Comparison of ENCODE assay signal across 29 cellular contexts in genomic region chr2:45307147-45307546, GRCh38.
"Had no signal": no experiment of that assay in that cellular context is flagged by ENCODE, and none has a peak within 500 bp of the region (broad histone marks: within the 10 kb centered on the region; RNA-seq: fewer than 3 reads in every experiment).

No MANE protein-coding gene starts in this region.

- H3K36me3 ChIP-seq: adrenal gland, breast epithelium, SJSA1 had no signal

- H3K27me3 Mint-ChIP-seq: activated CD4-positive, alpha-beta T cell treated with anti-CD3 and anti-CD28 coated beads, Interleukin-2, amount 10 ng/mL, durations not matched to agents 24 days and 14 days had no signal

- H3K9me3 Mint-ChIP-seq: activated CD4-positive, alpha-beta T cell treated with anti-CD3 and anti-CD28 coated beads, Interleukin-2, amount 10 ng/mL, durations not matched to agents 24 days and 14 days; activated naive CD4-positive, alpha-beta T cell treated with anti-CD3 and anti-CD28 coated beads for 36 hours; activated naive CD4-positive, alpha-beta T cell treated with anti-CD3 and anti-CD28 coated beads, Interleukin-2, amount 50 U/mL, for 72 hours; activated T-cell treated with anti-CD3 and anti-CD28 coated beads, Interleukin-2, amount 50 U/mL, for 4 hours; activated T-helper 1 cell treated with anti-CD3 and anti-CD28 coated beads, Interleukin-12 subunit alpha, Interleukin-12 subunit beta, Interleukin-2, Interleukin-4 antibody, amounts not matched to agents 30 ng/mL and 10 ng/mL and 1 ng/mL, durations not matched to agents 14 hours and 24 hours and 36 hours; T-helper 1 cell treated with Interleukin-12 subunit alpha and Interleukin-12 subunit beta and Interleukin-4 antibody, amounts not matched to agents 30 μg/mL and 1 μg/mL, for 36 hours; T-helper 2 cell treated with Interferon-gamma antibody and Interleukin-4, amounts not matched to agents 5 μg/mL and 100 μg/mL, for 36 hours had no signal

- H3K9ac ChIP-seq: SK-N-SH had no signal

- H3K4me1 ChIP-seq: adrenal gland, breast epithelium, SJSA1 had no signal

- ATAC-seq: activated CD8-positive, alpha-beta T cell treated with anti-CD3 and anti-CD28 coated beads, Interleukin-2, amount 10 ng/mL, durations not matched to agents 7 days and 5 days; activated naive CD4-positive, alpha-beta T cell treated with anti-CD3 and anti-CD28 coated beads, Interleukin-2, amount 50 U/mL, for 72 hours; activated T-cell treated with anti-CD3 and anti-CD28 coated beads, Interleukin-2, amount 50 U/mL, for 4 hours; body of pancreas; Panc1 had no signal

- H3K27ac Mint-ChIP-seq: activated CD4-positive, alpha-beta T cell treated with anti-CD3 and anti-CD28 coated beads, Interleukin-2, amount 10 ng/mL, durations not matched to agents 24 days and 14 days; activated CD8-positive, alpha-beta T cell treated with anti-CD3 and anti-CD28 coated beads, Interleukin-2, amount 10 ng/mL, durations not matched to agents 7 days and 5 days; activated naive CD4-positive, alpha-beta T cell treated with anti-CD3 and anti-CD28 coated beads for 36 hours; activated naive CD4-positive, alpha-beta T cell treated with anti-CD3 and anti-CD28 coated beads, Interleukin-2, amount 50 U/mL, for 72 hours; activated T-helper 1 cell treated with anti-CD3 and anti-CD28 coated beads, Interleukin-12 subunit alpha, Interleukin-12 subunit beta, Interleukin-2, Interleukin-4 antibody, amounts not matched to agents 30 ng/mL and 10 ng/mL and 1 ng/mL, durations not matched to agents 14 hours and 24 hours and 36 hours; T-helper 1 cell treated with Interleukin-12 subunit alpha and Interleukin-12 subunit beta and Interleukin-4 antibody, amounts not matched to agents 30 μg/mL and 1 μg/mL, for 36 hours; T-helper 2 cell treated with Interferon-gamma antibody and Interleukin-4, amounts not matched to agents 5 μg/mL and 100 μg/mL, for 36 hours had no signal

- H3K4me1 Mint-ChIP-seq: activated CD4-positive, alpha-beta T cell treated with anti-CD3 and anti-CD28 coated beads, Interleukin-2, amount 10 ng/mL, durations not matched to agents 24 days and 14 days had no signal

- H3K9me3 ChIP-seq: adrenal gland, body of pancreas, breast epithelium, SJSA1, SK-N-SH had no signal

- H3K9me2 ChIP-seq: SK-N-SH had no signal

- H3K36me3 Mint-ChIP-seq: activated naive CD4-positive, alpha-beta T cell treated with anti-CD3 and anti-CD28 coated beads, Interleukin-2, amount 50 U/mL, for 72 hours had no signal

- H3K4me2 ChIP-seq: SK-N-SH had no signal

- H3K27me3 ChIP-seq: adrenal gland, body of pancreas, breast epithelium, SJSA1 had no signal

- H3K4me3 Mint-ChIP-seq: activated CD4-positive, alpha-beta T cell treated with anti-CD3 and anti-CD28 coated beads, Interleukin-2, amount 10 ng/mL, durations not matched to agents 24 days and 14 days; activated CD8-positive, alpha-beta T cell treated with anti-CD3 and anti-CD28 coated beads, Interleukin-2, amount 10 ng/mL, durations not matched to agents 7 days and 5 days; activated naive CD4-positive, alpha-beta T cell treated with anti-CD3 and anti-CD28 coated beads for 36 hours; activated T-cell treated with anti-CD3 and anti-CD28 coated beads, Interleukin-2, amount 50 U/mL, for 4 hours; activated T-helper 1 cell treated with anti-CD3 and anti-CD28 coated beads, Interleukin-12 subunit alpha, Interleukin-12 subunit beta, Interleukin-2, Interleukin-4 antibody, amounts not matched to agents 30 ng/mL and 10 ng/mL and 1 ng/mL, durations not matched to agents 14 hours and 24 hours and 36 hours; T-helper 1 cell treated with Interleukin-12 subunit alpha and Interleukin-12 subunit beta and Interleukin-4 antibody, amounts not matched to agents 30 μg/mL and 1 μg/mL, for 36 hours; T-helper 2 cell treated with Interferon-gamma antibody and Interleukin-4, amounts not matched to agents 5 μg/mL and 100 μg/mL, for 36 hours had no signal

- H3K27ac ChIP-seq: adrenal gland, body of pancreas, breast epithelium, SJSA1 had no signal

- DNase-seq: activated CD4-positive, alpha-beta T cell treated with anti-CD3 and anti-CD28 coated beads, Interleukin-2, amount 10 ng/mL, durations not matched to agents 24 days and 14 days; activated CD4-positive, alpha-beta T cell treated with anti-CD3 and anti-CD28 coated beads, Interleukin-2, amount 50 U/mL, for 48 hours; activated CD8-positive, alpha-beta memory T cell treated with anti-CD3 and anti-CD28 coated beads, Interleukin-2, amount 50 U/mL, for 4 hours; activated CD8-positive, alpha-beta T cell treated with anti-CD3 and anti-CD28 coated beads, Interleukin-2, amount 10 ng/mL, durations not matched to agents 7 days and 5 days; activated gamma-delta T cell treated with Interleukin-2 at 50 U/mL for 16 hours; activated naive CD4-positive, alpha-beta T cell treated with anti-CD3 and anti-CD28 coated beads for 36 hours; activated T-cell treated with anti-CD3 and anti-CD28 coated beads for 4 hours; activated T-cell treated with anti-CD3 and anti-CD28 coated beads, Interleukin-2, amount 50 U/mL, for 4 hours; adrenal gland; body of pancreas; NCI-H1105 treated with DMSO at 0.1 percent for 48 hours; NCI-H1436; NCI-H1694 treated with DMSO at 0.1 percent for 48 hours; NCI-H2029; NCI-H2107; NCI-H2171; NCI-H510A; NCI-H526; NCI-H748 treated with DMSO at 0.1 percent for 48 hours; RPMI8226; SHP77 treated with DMSO at 0.1 percent for 48 hours; SK-N-SH had no signal

- H3K4me3 ChIP-seq: adrenal gland, body of pancreas, breast epithelium, SJSA1 had no signal
